ENCODE assay signal across 8 cellular contexts in genomic region chr1:162854245-162854860, GRCh38. TPM values are rescaled to one million over a fixed set of nuclear protein-coding genes. Genes with fewer than 3 reads are reported as not detected.
DNase-seq lines count a peak whose midpoint lies in the region; ATAC-seq and TF ChIP-seq lines count a peak whose summit lies in the region.

No MANE protein-coding gene starts in this region.

- no peaks in the 10 kb centered on the region for H3F3A ChIP-seq in Loucy (ENCODE audit: low read depth)

- H3K36me3 ChIP-seq in Loucy (ENCODE audit: insufficient read depth, low read length) (no peaks in the 10 kb centered on the region), RWPE2 (ENCODE audit: low read depth) (no peaks in the 10 kb centered on the region), heart left ventricle (no peaks in the 10 kb centered on the region)

- H3K9me3 Mint-ChIP-seq in activated naive CD4-positive, alpha-beta T cell treated with anti-CD3 and anti-CD28 coated beads, Interleukin-2, amount 50 U/mL, for 72 hours: no peaks in the 10 kb centered on the region

- 30 to 35% (median 32%) methylated on average over 4 of the region's 4 CpGs for WGBS in heart left ventricle, 4 donors

- peak; percentile 85 for ATAC-seq in GM21786 (IDR thresholded peaks at IDR 0.05; ENCODE audit: unreplicated experiment)
- peak; percentile 64 for ATAC-seq in RWPE2 (ENCODE audit: low read depth)
- ATAC-seq in activated naive CD4-positive, alpha-beta T cell treated with anti-CD3 and anti-CD28 coated beads, Interleukin-2, amount 50 U/mL, for 72 hours: peak; percentile 70 to 77
- peak in 3 of 4 donors; percentile 37 to 71 (median 58) for ATAC-seq in heart left ventricle
- ATAC-seq in HG02763 (IDR thresholded peaks at IDR 0.05; ENCODE audit: unreplicated experiment): no peak

- H3K36me3 Mint-ChIP-seq in activated naive CD4-positive, alpha-beta T cell treated with anti-CD3 and anti-CD28 coated beads, Interleukin-2, amount 50 U/mL, for 72 hours: no peaks in the 10 kb centered on the region

- H3K9me3 ChIP-seq in Loucy (ENCODE audit: insufficient read depth, low read depth, low read length): no peaks in the 10 kb centered on the region
- H3K9me3 ChIP-seq in RWPE2 (ENCODE audit: severe bottlenecking): no peaks in the 10 kb centered on the region
- no peaks in the 10 kb centered on the region for H3K9me3 ChIP-seq in heart left ventricle

- H3K9ac ChIP-seq in Loucy (ENCODE audit: low read depth, low read length, poor library complexity, severe bottlenecking): no peak overlapping the region

- H3K27me3 ChIP-seq in Loucy (ENCODE audit: insufficient read depth, low read length, poor library complexity, severe bottlenecking) (no peaks in the 10 kb centered on the region), RWPE2 (ENCODE audit: insufficient read depth, poor library complexity, severe bottlenecking) (no peaks in the 10 kb centered on the region), heart left ventricle (no peaks in the 10 kb centered on the region)

- TF ChIP-seq CTCF in Loucy (conservative IDR thresholded peaks at IDR 0.05; ENCODE audit: low read length): peak; percentile 90
- peak; percentile 92 for TF ChIP-seq CTCF in RWPE2 (IDR thresholded peaks at IDR 0.05; ENCODE audit: poor library complexity, severe bottlenecking)
- peak; percentile 45 to 81 (median 71) for TF ChIP-seq CTCF in heart left ventricle (IDR thresholded peaks at IDR 0.05)

- H4K20me1 ChIP-seq in Loucy (ENCODE audit: insufficient read depth, low read length, poor library complexity, severe bottlenecking): no peaks in the 10 kb centered on the region

- peak; percentile 92 for DNase-seq in ELR (ENCODE audit: low read depth)
- DNase-seq in RWPE2 (ENCODE audit: low spot score): no peak
- peak in 1 of 2 donors; percentile 42 for DNase-seq in activated naive CD4-positive, alpha-beta T cell treated with anti-CD3 and anti-CD28 coated beads, Interleukin-2, amount 50 U/mL, for 72 hours (ENCODE audit: low spot score in 2 of 2)
- DNase-seq in heart left ventricle: peak in 4 of 5 donors; percentile 41 to 52 (median 46)
- DNase-seq in retina: peak; percentile 7

- no peaks in the 10 kb centered on the region for H3K4me1 ChIP-seq in Loucy (ENCODE audit: insufficient read depth, low read length, poor library complexity, severe bottlenecking)
- H3K4me1 ChIP-seq in RWPE2 (ENCODE audit: insufficient read depth, poor library complexity, severe bottlenecking): peaks cover 26% of the 10 kb centered on the region
- no peaks in the 10 kb centered on the region for H3K4me1 ChIP-seq in heart left ventricle

- no peaks in the 10 kb centered on the region for H3K79me2 ChIP-seq in Loucy (ENCODE audit: insufficient read depth, low read length)

- no peak overlapping the region for H3K27ac ChIP-seq in RWPE2 (ENCODE audit: poor library complexity, severe bottlenecking)
- no peak overlapping the region for H3K27ac ChIP-seq in heart left ventricle

- no peaks in the 10 kb centered on the region for H3K9me2 ChIP-seq in Loucy (replicated peaks; ENCODE audit: low read depth, low read length)

- no peak overlapping the region for H3K4me3 ChIP-seq in Loucy (ENCODE audit: low read length, poor library complexity, severe bottlenecking)
- no peak overlapping the region for H3K4me3 ChIP-seq in RWPE2 (ENCODE audit: severe bottlenecking)
- no peak overlapping the region for H3K4me3 ChIP-seq in heart left ventricle

- peak overlapping the region; percentile 60 for H2AFZ ChIP-seq in Loucy (ENCODE audit: low read length)

- TF ChIP-seq POLR2A in heart left ventricle (IDR thresholded peaks at IDR 0.05): no peak

- H3K27ac Mint-ChIP-seq in activated naive CD4-positive, alpha-beta T cell treated with anti-CD3 and anti-CD28 coated beads, Interleukin-2, amount 50 U/mL, for 72 hours: no peak overlapping the region

- intact Hi-C loops in heart left ventricle (cut with DNase I): loop anchor here in 8 of 10 donors (1.0 to 5.0 kb wide), 6 partner anchors 320 to 463 kb away; no protein-coding TSS in a partner anchor

- no peak overlapping the region for H3K4me2 ChIP-seq in Loucy (ENCODE audit: low read depth, low read length, poor library complexity, severe bottlenecking)

RNA-seq across cellular contexts. Expression of gene CCDC190, which starts 6.6 kb away (rescaled TPM):
- total RNA-seq in activated naive CD4-positive, alpha-beta T cell treated with anti-CD3 and anti-CD28 coated beads, Interleukin-2, amount 50 U/mL, for 72 hours: not detected
- total RNA-seq in heart left ventricle: 1 to 10 TPM in 1 of 9 donors, under 1 TPM in 5, not detected in 3; 0.24 to 1.2 (median 0.39) TPM
- polyA plus RNA-seq in heart left ventricle: under 1 TPM; 0.06 to 0.11 TPM
